In the genomic region with DNA sequence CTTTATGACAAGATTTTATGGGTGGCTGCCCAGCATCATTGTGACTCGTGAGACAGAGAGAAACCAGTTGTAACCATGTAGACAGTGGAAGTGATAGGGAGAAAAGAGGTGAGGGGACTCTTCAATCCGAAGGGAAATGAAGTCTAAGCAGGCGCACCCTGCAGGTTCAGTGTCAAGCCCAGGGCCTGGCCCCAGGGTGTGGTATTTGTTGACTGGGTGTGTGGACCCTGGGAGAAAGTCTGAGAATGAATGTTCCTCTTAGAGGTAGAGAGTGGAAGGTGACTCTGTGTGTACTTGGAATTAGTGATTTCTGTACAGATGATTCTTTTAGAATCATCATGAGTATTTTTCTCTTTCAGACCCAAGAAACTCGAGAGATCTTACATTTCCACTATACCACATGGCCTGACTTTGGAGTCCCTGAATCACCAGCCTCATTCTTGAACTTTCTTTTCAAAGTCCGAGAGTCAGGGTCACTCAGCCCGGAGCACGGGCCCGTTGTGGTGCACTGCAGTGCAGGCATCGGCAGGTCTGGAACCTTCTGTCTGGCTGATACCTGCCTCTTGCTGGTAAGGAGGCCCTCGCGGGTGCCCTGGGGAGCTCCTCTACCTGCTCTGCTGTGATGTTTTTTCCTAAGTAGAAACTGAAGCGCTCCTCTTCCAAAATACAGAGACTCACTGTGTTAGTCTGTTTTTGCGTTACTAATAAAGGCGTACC, we compare ENCODE assay signal across 1 cellular context.
TF ChIP-seq lines count a peak whose summit lies in the region.

No MANE protein-coding gene starts in this region.

TF ChIP-seq in WTC11, 78 proteins besides CTCF, POLR2A, EP300 and RAD21:
- no peak for TF ChIP-seq ZNF281 (CRISPR knock-in tag; IDR thresholded peaks at IDR 0.05)
- no peak for TF ChIP-seq ATF2 (CRISPR knock-in tag; IDR thresholded peaks at IDR 0.05; ENCODE audit: borderline replicate concordance, low read depth)
